ENCODE assay signal across 2 cellular contexts in the genomic region with DNA sequence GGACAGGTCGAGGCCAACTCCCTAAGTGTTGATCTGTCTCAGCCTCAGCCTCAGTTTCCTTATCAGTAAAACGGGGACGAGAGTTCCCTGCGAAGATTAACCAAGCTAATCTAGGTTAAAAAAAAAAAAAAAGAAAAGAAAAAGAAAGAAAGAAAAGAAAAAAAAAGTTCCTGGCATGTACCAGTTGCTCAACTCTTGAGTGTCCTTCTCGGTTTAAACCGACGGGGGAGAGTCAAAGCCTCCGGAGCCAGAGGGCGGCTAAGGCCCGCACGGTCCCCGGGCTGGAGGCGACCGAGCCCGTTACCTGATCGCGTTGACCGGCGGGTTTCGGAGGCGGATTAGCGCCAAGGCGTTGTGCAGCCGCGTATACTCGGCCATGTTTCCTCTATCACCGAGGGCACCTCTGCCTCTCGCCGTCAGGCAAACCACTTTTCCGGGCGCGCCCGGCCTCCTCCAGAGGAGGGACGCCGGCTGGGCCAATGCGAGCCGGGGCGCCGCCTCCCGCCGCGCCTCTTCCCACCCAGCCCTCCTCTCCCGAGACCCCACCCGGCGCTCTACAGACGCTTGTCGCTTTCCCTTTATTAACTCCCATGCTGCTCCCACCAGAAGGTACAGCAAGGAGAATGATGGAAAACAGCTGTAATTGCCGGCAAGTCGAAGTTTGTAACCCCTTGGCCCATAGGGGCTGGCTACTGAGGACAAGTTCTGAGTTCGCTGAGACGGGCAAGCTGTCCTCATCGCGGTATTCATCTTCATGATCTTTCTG.
A peak's percentile ranks its signal among the peaks of the same experiment; 100 is the strongest.
TF ChIP-seq lines count a peak whose summit lies in the region.

A gene (minus strand): TSS at position 405 of the 766 bp plus-strand sequence. CDS start 27 bp downstream, at position 378.

TF ChIP-seq in HEK293T, 16 proteins besides CTCF, POLR2A, EP300 and RAD21:
- TF ChIP-seq, protein P1, sequence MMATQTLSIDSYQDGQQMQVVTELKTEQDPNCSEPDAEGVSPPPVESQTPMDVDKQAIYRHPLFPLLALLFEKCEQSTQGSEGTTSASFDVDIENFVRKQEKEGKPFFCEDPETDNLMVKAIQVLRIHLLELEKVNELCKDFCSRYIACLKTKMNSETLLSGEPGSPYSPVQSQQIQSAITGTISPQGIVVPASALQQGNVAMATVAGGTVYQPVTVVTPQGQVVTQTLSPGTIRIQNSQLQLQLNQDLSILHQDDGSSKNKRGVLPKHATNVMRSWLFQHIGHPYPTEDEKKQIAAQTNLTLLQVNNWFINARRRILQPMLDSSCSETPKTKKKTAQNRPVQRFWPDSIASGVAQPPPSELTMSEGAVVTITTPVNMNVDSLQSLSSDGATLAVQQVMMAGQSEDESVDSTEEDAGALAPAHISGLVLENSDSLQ (IDR thresholded peaks at IDR 0.05) = no peak
- TF ChIP-seq ZNF384 (IDR thresholded peaks at IDR 0.05) = peak; percentile 34; the same call in 1 of the 2 replicates
- no peak for TF ChIP-seq CTBP1 (IDR thresholded peaks at IDR 0.05; ENCODE audit: borderline replicate concordance)
- no peak for TF ChIP-seq FOXM1 (IDR thresholded peaks at IDR 0.05; ENCODE audit: borderline replicate concordance)
- TF ChIP-seq ELF4 (IDR thresholded peaks at IDR 0.05) = no peak
- no peak for TF ChIP-seq ARNT (IDR thresholded peaks at IDR 0.05)
- TF ChIP-seq L3MBTL2 (conservative IDR thresholded peaks at IDR 0.05) = peak; percentile 51

TF ChIP-seq in HepG2, 621 proteins besides CTCF, POLR2A, EP300 and RAD21 (continued from another document and continues in another):
- TF ChIP-seq, protein P2, sequence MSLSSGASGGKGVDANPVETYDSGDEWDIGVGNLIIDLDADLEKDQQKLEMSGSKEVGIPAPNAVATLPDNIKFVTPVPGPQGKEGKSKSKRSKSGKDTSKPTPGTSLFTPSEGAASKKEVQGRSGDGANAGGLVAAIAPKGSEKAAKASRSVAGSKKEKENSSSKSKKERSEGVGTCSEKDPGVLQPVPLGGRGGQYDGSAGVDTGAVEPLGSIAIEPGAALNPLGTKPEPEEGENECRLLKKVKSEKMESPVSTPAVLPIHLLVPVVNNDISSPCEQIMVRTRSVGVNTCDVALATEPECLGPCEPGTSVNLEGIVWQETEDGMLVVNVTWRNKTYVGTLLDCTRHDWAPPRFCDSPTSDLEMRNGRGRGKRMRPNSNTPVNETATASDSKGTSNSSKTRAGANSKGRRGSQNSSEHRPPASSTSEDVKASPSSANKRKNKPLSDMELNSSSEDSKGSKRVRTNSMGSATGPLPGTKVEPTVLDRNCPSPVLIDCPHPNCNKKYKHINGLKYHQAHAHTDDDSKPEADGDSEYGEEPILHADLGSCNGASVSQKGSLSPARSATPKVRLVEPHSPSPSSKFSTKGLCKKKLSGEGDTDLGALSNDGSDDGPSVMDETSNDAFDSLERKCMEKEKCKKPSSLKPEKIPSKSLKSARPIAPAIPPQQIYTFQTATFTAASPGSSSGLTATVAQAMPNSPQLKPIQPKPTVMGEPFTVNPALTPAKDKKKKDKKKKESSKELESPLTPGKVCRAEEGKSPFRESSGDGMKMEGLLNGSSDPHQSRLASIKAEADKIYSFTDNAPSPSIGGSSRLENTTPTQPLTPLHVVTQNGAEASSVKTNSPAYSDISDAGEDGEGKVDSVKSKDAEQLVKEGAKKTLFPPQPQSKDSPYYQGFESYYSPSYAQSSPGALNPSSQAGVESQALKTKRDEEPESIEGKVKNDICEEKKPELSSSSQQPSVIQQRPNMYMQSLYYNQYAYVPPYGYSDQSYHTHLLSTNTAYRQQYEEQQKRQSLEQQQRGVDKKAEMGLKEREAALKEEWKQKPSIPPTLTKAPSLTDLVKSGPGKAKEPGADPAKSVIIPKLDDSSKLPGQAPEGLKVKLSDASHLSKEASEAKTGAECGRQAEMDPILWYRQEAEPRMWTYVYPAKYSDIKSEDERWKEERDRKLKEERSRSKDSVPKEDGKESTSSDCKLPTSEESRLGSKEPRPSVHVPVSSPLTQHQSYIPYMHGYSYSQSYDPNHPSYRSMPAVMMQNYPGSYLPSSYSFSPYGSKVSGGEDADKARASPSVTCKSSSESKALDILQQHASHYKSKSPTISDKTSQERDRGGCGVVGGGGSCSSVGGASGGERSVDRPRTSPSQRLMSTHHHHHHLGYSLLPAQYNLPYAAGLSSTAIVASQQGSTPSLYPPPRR (CRISPR knock-in tag; IDR thresholded peaks at IDR 0.05; ENCODE audit: borderline replicate concordance) = peak; percentile 37; the same call in 1 of the 2 replicates
- TF ChIP-seq NBN (conservative IDR thresholded peaks at IDR 0.05) (no peak), TAF1 (CRISPR knock-in tag; IDR thresholded peaks at IDR 0.05) (peak; percentile 94), IRX3 (CRISPR knock-in tag; IDR thresholded peaks at IDR 0.05; ENCODE audit: borderline replicate concordance, low read depth) (no peak), SMYD3 (CRISPR knock-in tag; IDR thresholded peaks at IDR 0.05) (no peak), MATR3 (CRISPR knock-in tag; IDR thresholded peaks at IDR 0.05) (no peak), GTF3A (CRISPR knock-in tag; conservative IDR thresholded peaks at IDR 0.05) (0 out of 2 replicates have a peak, but pooled peaks have one; percentile 35), AGO1 (IDR thresholded peaks at IDR 0.05; ENCODE audit: low read depth, low read length, poor library complexity, severe bottlenecking) (no peak), SMAD1 (CRISPR knock-in tag; IDR thresholded peaks at IDR 0.05; ENCODE audit: borderline replicate concordance, low read depth) (no peak), ZNF225 (CRISPR knock-in tag; IDR thresholded peaks at IDR 0.05) (no peak), ETV5 (CRISPR knock-in tag; IDR thresholded peaks at IDR 0.05; ENCODE audit: borderline replicate concordance) (no peak), ZNF557 (CRISPR knock-in tag; IDR thresholded peaks at IDR 0.05) (0 out of 2 replicates have a peak, but pooled peaks have one; percentile 64), ARNT (IDR thresholded peaks at IDR 0.05) (no peak), ZNF713 (CRISPR knock-in tag; IDR thresholded peaks at IDR 0.05) (no peak), ADNP (CRISPR knock-in tag; IDR thresholded peaks at IDR 0.05) (no peak), MED8 (CRISPR knock-in tag; IDR thresholded peaks at IDR 0.05; ENCODE audit: insufficient replicate concordance) (no peak), MIXL1 (CRISPR knock-in tag; IDR thresholded peaks at IDR 0.05) (peak; percentile 70), ERF (CRISPR knock-in tag; IDR thresholded peaks at IDR 0.05) (peak; percentile 65), ETV6 (CRISPR knock-in tag; conservative IDR thresholded peaks at IDR 0.05) (0 out of 2 replicates have a peak, but pooled peaks have one; percentile 29), ZNF160 (CRISPR knock-in tag; IDR thresholded peaks at IDR 0.05) (peak; percentile 34; the same call in 1 of the 2 replicates), HOXA5 (CRISPR knock-in tag; IDR thresholded peaks at IDR 0.05) (peak; percentile 74; the same call in 1 of the 2 replicates), SAFB2 (CRISPR knock-in tag; IDR thresholded peaks at IDR 0.05; ENCODE audit: borderline replicate concordance, low read depth) (no peak), CENPT (CRISPR knock-in tag; IDR thresholded peaks at IDR 0.05; ENCODE audit: low read depth) (no peak), ZNF776 (CRISPR knock-in tag; IDR thresholded peaks at IDR 0.05) (no peak), ZNF446 (CRISPR knock-in tag; IDR thresholded peaks at IDR 0.05) (no peak), ZNF547 (CRISPR knock-in tag; IDR thresholded peaks at IDR 0.05) (0 out of 2 replicates have a peak, but pooled peaks have one; percentile 40), RFX5 (IDR thresholded peaks at IDR 0.05; ENCODE audit: low read depth, low read length) (no peak)
- TF ChIP-seq, protein P3, sequence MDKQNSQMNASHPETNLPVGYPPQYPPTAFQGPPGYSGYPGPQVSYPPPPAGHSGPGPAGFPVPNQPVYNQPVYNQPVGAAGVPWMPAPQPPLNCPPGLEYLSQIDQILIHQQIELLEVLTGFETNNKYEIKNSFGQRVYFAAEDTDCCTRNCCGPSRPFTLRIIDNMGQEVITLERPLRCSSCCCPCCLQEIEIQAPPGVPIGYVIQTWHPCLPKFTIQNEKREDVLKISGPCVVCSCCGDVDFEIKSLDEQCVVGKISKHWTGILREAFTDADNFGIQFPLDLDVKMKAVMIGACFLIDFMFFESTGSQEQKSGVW (CRISPR knock-in tag; IDR thresholded peaks at IDR 0.05; ENCODE audit: borderline replicate concordance) = no peak
- TF ChIP-seq, protein P4, sequence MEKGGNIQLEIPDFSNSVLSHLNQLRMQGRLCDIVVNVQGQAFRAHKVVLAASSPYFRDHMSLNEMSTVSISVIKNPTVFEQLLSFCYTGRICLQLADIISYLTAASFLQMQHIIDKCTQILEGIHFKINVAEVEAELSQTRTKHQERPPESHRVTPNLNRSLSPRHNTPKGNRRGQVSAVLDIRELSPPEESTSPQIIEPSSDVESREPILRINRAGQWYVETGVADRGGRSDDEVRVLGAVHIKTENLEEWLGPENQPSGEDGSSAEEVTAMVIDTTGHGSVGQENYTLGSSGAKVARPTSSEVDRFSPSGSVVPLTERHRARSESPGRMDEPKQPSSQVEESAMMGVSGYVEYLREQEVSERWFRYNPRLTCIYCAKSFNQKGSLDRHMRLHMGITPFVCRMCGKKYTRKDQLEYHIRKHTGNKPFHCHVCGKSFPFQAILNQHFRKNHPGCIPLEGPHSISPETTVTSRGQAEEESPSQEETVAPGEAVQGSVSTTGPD (CRISPR knock-in tag; IDR thresholded peaks at IDR 0.05) = 0 out of 2 replicates have a peak, but pooled peaks have one; percentile 42
- TF ChIP-seq, protein P5, sequence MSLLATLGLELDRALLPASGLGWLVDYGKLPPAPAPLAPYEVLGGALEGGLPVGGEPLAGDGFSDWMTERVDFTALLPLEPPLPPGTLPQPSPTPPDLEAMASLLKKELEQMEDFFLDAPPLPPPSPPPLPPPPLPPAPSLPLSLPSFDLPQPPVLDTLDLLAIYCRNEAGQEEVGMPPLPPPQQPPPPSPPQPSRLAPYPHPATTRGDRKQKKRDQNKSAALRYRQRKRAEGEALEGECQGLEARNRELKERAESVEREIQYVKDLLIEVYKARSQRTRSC (CRISPR knock-in tag; IDR thresholded peaks at IDR 0.05; ENCODE audit: low read depth) = no peak
- TF ChIP-seq, protein P6, sequence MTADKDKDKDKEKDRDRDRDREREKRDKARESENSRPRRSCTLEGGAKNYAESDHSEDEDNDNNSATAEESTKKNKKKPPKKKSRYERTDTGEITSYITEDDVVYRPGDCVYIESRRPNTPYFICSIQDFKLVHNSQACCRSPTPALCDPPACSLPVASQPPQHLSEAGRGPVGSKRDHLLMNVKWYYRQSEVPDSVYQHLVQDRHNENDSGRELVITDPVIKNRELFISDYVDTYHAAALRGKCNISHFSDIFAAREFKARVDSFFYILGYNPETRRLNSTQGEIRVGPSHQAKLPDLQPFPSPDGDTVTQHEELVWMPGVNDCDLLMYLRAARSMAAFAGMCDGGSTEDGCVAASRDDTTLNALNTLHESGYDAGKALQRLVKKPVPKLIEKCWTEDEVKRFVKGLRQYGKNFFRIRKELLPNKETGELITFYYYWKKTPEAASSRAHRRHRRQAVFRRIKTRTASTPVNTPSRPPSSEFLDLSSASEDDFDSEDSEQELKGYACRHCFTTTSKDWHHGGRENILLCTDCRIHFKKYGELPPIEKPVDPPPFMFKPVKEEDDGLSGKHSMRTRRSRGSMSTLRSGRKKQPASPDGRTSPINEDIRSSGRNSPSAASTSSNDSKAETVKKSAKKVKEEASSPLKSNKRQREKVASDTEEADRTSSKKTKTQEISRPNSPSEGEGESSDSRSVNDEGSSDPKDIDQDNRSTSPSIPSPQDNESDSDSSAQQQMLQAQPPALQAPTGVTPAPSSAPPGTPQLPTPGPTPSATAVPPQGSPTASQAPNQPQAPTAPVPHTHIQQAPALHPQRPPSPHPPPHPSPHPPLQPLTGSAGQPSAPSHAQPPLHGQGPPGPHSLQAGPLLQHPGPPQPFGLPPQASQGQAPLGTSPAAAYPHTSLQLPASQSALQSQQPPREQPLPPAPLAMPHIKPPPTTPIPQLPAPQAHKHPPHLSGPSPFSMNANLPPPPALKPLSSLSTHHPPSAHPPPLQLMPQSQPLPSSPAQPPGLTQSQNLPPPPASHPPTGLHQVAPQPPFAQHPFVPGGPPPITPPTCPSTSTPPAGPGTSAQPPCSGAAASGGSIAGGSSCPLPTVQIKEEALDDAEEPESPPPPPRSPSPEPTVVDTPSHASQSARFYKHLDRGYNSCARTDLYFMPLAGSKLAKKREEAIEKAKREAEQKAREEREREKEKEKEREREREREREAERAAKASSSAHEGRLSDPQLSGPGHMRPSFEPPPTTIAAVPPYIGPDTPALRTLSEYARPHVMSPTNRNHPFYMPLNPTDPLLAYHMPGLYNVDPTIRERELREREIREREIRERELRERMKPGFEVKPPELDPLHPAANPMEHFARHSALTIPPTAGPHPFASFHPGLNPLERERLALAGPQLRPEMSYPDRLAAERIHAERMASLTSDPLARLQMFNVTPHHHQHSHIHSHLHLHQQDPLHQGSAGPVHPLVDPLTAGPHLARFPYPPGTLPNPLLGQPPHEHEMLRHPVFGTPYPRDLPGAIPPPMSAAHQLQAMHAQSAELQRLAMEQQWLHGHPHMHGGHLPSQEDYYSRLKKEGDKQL (CRISPR knock-in tag; IDR thresholded peaks at IDR 0.05; ENCODE audit: low read depth) = no peak
- TF ChIP-seq, protein P7, sequence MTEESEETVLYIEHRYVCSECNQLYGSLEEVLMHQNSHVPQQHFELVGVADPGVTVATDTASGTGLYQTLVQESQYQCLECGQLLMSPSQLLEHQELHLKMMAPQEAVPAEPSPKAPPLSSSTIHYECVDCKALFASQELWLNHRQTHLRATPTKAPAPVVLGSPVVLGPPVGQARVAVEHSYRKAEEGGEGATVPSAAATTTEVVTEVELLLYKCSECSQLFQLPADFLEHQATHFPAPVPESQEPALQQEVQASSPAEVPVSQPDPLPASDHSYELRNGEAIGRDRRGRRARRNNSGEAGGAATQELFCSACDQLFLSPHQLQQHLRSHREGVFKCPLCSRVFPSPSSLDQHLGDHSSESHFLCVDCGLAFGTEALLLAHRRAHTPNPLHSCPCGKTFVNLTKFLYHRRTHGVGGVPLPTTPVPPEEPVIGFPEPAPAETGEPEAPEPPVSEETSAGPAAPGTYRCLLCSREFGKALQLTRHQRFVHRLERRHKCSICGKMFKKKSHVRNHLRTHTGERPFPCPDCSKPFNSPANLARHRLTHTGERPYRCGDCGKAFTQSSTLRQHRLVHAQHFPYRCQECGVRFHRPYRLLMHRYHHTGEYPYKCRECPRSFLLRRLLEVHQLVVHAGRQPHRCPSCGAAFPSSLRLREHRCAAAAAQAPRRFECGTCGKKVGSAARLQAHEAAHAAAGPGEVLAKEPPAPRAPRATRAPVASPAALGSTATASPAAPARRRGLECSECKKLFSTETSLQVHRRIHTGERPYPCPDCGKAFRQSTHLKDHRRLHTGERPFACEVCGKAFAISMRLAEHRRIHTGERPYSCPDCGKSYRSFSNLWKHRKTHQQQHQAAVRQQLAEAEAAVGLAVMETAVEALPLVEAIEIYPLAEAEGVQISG (CRISPR knock-in tag; IDR thresholded peaks at IDR 0.05) = peak; percentile 72
- TF ChIP-seq, protein P8, sequence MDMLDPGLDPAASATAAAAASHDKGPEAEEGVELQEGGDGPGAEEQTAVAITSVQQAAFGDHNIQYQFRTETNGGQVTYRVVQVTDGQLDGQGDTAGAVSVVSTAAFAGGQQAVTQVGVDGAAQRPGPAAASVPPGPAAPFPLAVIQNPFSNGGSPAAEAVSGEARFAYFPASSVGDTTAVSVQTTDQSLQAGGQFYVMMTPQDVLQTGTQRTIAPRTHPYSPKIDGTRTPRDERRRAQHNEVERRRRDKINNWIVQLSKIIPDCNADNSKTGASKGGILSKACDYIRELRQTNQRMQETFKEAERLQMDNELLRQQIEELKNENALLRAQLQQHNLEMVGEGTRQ (IDR thresholded peaks at IDR 0.05; ENCODE audit: low read depth, low read length) = no peak
- TF ChIP-seq, protein P8 (CRISPR knock-in tag; IDR thresholded peaks at IDR 0.05; ENCODE audit: borderline replicate concordance) = no peak; the same call in 1 of the 2 replicates
